ENCODE assay signal across 26 cellular contexts in genomic region chr18:37230762-37231161, GRCh38.
"Had no signal": no experiment of that assay in that cellular context is flagged by ENCODE, and none has a peak within 500 bp of the region (broad histone marks: within the 10 kb centered on the region; RNA-seq: fewer than 3 reads in every experiment).

No MANE protein-coding gene starts in this region.

- DNase-seq: dermis blood vessel endothelial cell; effector memory CD4-positive, alpha-beta T cell; foreskin melanocyte; glutamatergic neuron; heart right ventricle; hippocampal formation; left cardiac atrium; left lung; lower lobe of right lung; naive thymus-derived CD8-positive, alpha-beta T cell; nephron progenitor cell; nucleus accumbens; small intestine; stimulated activated CD4-positive, alpha-beta T cell treated with anti-CD3 and anti-CD28 coated beads, Interleukin-12 subunit alpha, Interleukin-12 subunit beta, amount 100 ng/mL, for 4 hours; stimulated activated CD4-positive, alpha-beta T cell treated with anti-CD3 and anti-CD28 coated beads, Interleukin-1b, Interleukin-23, amount 100 ng/mL, for 48 hours; stimulated activated CD4-positive, alpha-beta T cell treated with anti-CD3 and anti-CD28 coated beads, Interleukin-4, amount 100 ng/mL, for 24 hours; stimulated activated naive CD4-positive, alpha-beta T cell treated with Interleukin-2 at 50 U/mL for 16 hours; stomach; thyroid gland; trophoblast cell had no signal

- H3K4me3 ChIP-seq: coronary artery, esophagus muscularis mucosa, heart right ventricle, left lung, lower lobe of right lung, prostate gland, right lobe of liver, stomach, thyroid gland, vagina had no signal

- ATAC-seq: left lung; lower lobe of right lung; naive thymus-derived CD8-positive, alpha-beta T cell; right lobe of liver; stimulated activated effector memory CD8-positive, alpha-beta T cell treated with anti-CD3 and anti-CD28 coated beads, Interleukin-12 subunit alpha, Interleukin-12 subunit beta, amount 100 ng/mL, for 72 hours had no signal

- H3K9me3 ChIP-seq: esophagus muscularis mucosa, left lung, lower lobe of right lung, prostate gland, right lobe of liver, stomach, thyroid gland, vagina had no signal

- H3K27me3 ChIP-seq: esophagus muscularis mucosa, heart right ventricle, left lung, right lobe of liver, stomach, thyroid gland, vagina had no signal

- H3K27ac ChIP-seq: coronary artery, esophagus muscularis mucosa, heart right ventricle, left lung, lower lobe of right lung, prostate gland, right lobe of liver, stomach, thyroid gland, vagina had no signal

- H3K4me1 ChIP-seq: left lung, lower lobe of right lung, prostate gland, right lobe of liver, thyroid gland, vagina had no signal
